Comparison of ENCODE assay signal across 2 cellular contexts in genomic region chr22:41563051-41563711, GRCh38.
TF ChIP-seq lines count a peak whose summit lies in the region.

No MANE protein-coding gene starts in this region.

TF ChIP-seq in IMR-90, 13 proteins besides CTCF, POLR2A, EP300 and RAD21:
- peak; percentile 52 for TF ChIP-seq MAFK (IDR thresholded peaks at IDR 0.05; ENCODE audit: low read depth, low read length)
- peak; percentile 88 for TF ChIP-seq MAZ (IDR thresholded peaks at IDR 0.05; ENCODE audit: borderline replicate concordance, low read depth, low read length)
- TF ChIP-seq FOS (IDR thresholded peaks at IDR 0.05; ENCODE audit: low read depth, low read length), result peak; percentile 92
- TF ChIP-seq MXI1 (IDR thresholded peaks at IDR 0.05; ENCODE audit: borderline replicate concordance, low read depth, low read length), result no peak
- no peak for TF ChIP-seq NFE2L2 (IDR thresholded peaks at IDR 0.05; ENCODE audit: low read depth, low read length)
TF ChIP-seq in IMR-90: peak in this region for 3.

TF ChIP-seq in endothelial cell of umbilical vein, 7 proteins besides CTCF, POLR2A, EP300 and RAD21:
- no peak for TF ChIP-seq POLR2AphosphoS5 (IDR thresholded peaks at IDR 0.05; ENCODE audit: insufficient read depth, low read depth, low read length)
- TF ChIP-seq FOS (IDR thresholded peaks at IDR 0.05; ENCODE audit: borderline replicate concordance, insufficient read depth, low read length), result peak; percentile 71
- TF ChIP-seq JUN (IDR thresholded peaks at IDR 0.05; ENCODE audit: borderline replicate concordance, insufficient read depth, insufficient read length, low read depth), result peak; percentile 52
